Comparison of ENCODE assay signal across 17 cellular contexts in genomic region chr4:26343041-26343403, GRCh38. TPM values are rescaled to one million over a fixed set of nuclear protein-coding genes. Genes with fewer than 3 reads are reported as not detected.
DNase-seq lines count a peak whose midpoint lies in the region; ATAC-seq, FAIRE-seq and TF ChIP-seq lines count a peak whose summit lies in the region.
"Had no signal": no experiment of that assay in that cellular context is flagged by ENCODE, and none has a peak within 500 bp of the region (broad histone marks: within the 10 kb centered on the region; RNA-seq: fewer than 3 reads in every experiment).

No MANE protein-coding gene starts in this region.

- H3K4me3 ChIP-seq in fibroblast of the aortic adventitia (ENCODE audit: low read depth, low read length) (no peak overlapping the region), MG63 (no peak overlapping the region)
- H3K4me3 ChIP-seq: BLaER1, prostate gland had no signal

- H3K27me3 ChIP-seq in MG63, result no peaks in the 10 kb centered on the region
- H3K27me3 ChIP-seq: BLaER1 had no signal

- no peak for TF ChIP-seq CTCF in fibroblast of the aortic adventitia (IDR thresholded peaks at IDR 0.05; ENCODE audit: insufficient read depth, low read length)

- no peaks in the 10 kb centered on the region for H3K9me3 ChIP-seq in MG63
- H3K9me3 ChIP-seq: BLaER1, prostate gland had no signal

- H3K36me3 ChIP-seq in MG63, result peaks cover 5% of the 10 kb centered on the region
- H3K36me3 ChIP-seq: prostate gland had no signal

- ATAC-seq in HG03442 (IDR thresholded peaks at IDR 0.05; ENCODE audit: unreplicated experiment), result no peak
- ATAC-seq: Right ventricle myocardium inferior had no signal

- FAIRE-seq in GM18507 (lab: Jason Lieb, UNC), result peak; percentile 5
- FAIRE-seq: colon had no signal

- no peak for DNase-seq in GM18507 (ENCODE audit: extremely low spot score, insufficient read length, low read depth)
- DNase-seq in amniotic epithelial cell (ENCODE audit: low read depth), result peak; percentile 61
- peak; percentile 36 for DNase-seq in fibroblast of the aortic adventitia (ENCODE audit: low read depth)
- peak; percentile 97 for DNase-seq in pons (ENCODE audit: low spot score)
- DNase-seq in SW 1271 (lab: John Stamatoyannopoulos, UW), result no peak
- DNase-seq in H4 (ENCODE audit: low spot score), result no peak
- no peak for DNase-seq in MG63
- DNase-seq: activated CD4-positive, alpha-beta memory T cell treated with anti-CD3 and anti-CD28 coated beads, Interleukin-2, amount 10 ng/mL, durations not matched to agents 7 days and 5 days; activated gamma-delta T cell treated with Interleukin-2 at 50 U/mL for 16 hours; KBM-7; NCI-H1930; stimulated activated CD4-positive, alpha-beta T cell treated with anti-CD3 and anti-CD28 coated beads, Interleukin-1b, Interleukin-23, amount 100 ng/mL, for 48 hours had no signal

RNA-seq across cellular contexts. Expression of gene RBPJ, which starts 22.2 kb away (rescaled TPM):
- total RNA-seq in fibroblast of the aortic adventitia (ENCODE audit: low replicate concordance), result 86.1 and 264 TPM in 2 replicates
- total RNA-seq in H4 (2014; rRNA removed; shearing (Covaris generic)), result 43.2 and 64.8 TPM in 2 replicates
- 50.7 and 59.4 TPM in 2 replicates for total RNA-seq in MG63 (2014; rRNA removed; shearing (Covaris generic); ENCODE audit: low replicate concordance)

Comparison
In these comparisons a context has a peak if more than half of its experiments do, and no peak if none do; other contexts are left out.
1. DNase-seq: peak in amniotic epithelial cell (single experiment), fibroblast of the aortic adventitia (single experiment) and pons (single experiment); none in GM18507 (single experiment), SW 1271 (0 of 2), H4 (single experiment) and MG63 (single experiment).